Comparison of ENCODE assay signal across 8 cellular contexts in genomic region chrX:154968353-154968752, GRCh38.
"Had no signal": no experiment of that assay in that cellular context is flagged by ENCODE, and none has a peak within 500 bp of the region (broad histone marks: within the 10 kb centered on the region; RNA-seq: fewer than 3 reads in every experiment).

No MANE protein-coding gene starts in this region.

- FAIRE-seq: G401.6, GM12878, GM12891, GM12892, GM18507, GM19239 had no signal

- ATAC-seq: GM12878 had no signal

- DNase-seq: GDM1, GF-D8 had no signal

- H3K4me3 ChIP-seq: GM12878 had no signal
